18 cellular contexts compared by ENCODE assay signal in genomic region chr15:70517194-70517590, GRCh38.
"Had no signal": no experiment of that assay in that cellular context is flagged by ENCODE, and none has a peak within 500 bp of the region (broad histone marks: within the 10 kb centered on the region; RNA-seq: fewer than 3 reads in every experiment).

No MANE protein-coding gene starts in this region.

- H3K36me3 ChIP-seq: right lobe of liver, upper lobe of left lung had no signal

- H3K9me3 ChIP-seq: right lobe of liver, upper lobe of left lung had no signal

- H3K4me3 ChIP-seq: right lobe of liver, smooth muscle cell, upper lobe of left lung had no signal

- DNase-seq: activated CD4-positive, alpha-beta T cell treated with anti-CD3 and anti-CD28 coated beads, Interleukin-2, amount 50 U/mL, for 48 hours; activated naive CD4-positive, alpha-beta T cell treated with anti-CD3 and anti-CD28 coated beads for 36 hours; activated naive CD8-positive, alpha-beta T cell treated with anti-CD3 and anti-CD28 coated beads, Interleukin-2, amount 50 U/mL, for 24 hours; aorta; cerebellar nuclear complex; dermis blood vessel endothelial cell; erythroblast; hippocampal formation; kidney; left ventricle myocardium superior; natural killer cell; occipital lobe; right lobe of liver; stimulated activated naive CD8-positive, alpha-beta T cell treated with anti-CD3 and anti-CD28 coated beads, Interleukin-15, Interleukin-2, amounts not matched to agents 100 U/mL and 50 U/mL, for 24 hours; T1000 had no signal

- H3K27ac ChIP-seq: right lobe of liver, upper lobe of left lung had no signal

- H3K4me1 ChIP-seq: right lobe of liver, upper lobe of left lung had no signal

- H3K27me3 ChIP-seq: right lobe of liver, upper lobe of left lung had no signal

- ATAC-seq: activated naive CD8-positive, alpha-beta T cell treated with anti-CD3 and anti-CD28 coated beads, Interleukin-2, amount 50 U/mL, for 24 hours; activated T-helper 17 cell treated with anti-CD3 and anti-CD28 coated beads, Interleukin-2, amount 50 U/mL, for 72 hours; left ventricle myocardium superior; natural killer cell; right lobe of liver; stimulated activated naive CD8-positive, alpha-beta T cell treated with anti-CD3 and anti-CD28 coated beads, Interleukin-15, Interleukin-2, amounts not matched to agents 100 U/mL and 50 U/mL, for 24 hours had no signal
